12 cellular contexts compared by ENCODE assay signal in the genomic region with DNA sequence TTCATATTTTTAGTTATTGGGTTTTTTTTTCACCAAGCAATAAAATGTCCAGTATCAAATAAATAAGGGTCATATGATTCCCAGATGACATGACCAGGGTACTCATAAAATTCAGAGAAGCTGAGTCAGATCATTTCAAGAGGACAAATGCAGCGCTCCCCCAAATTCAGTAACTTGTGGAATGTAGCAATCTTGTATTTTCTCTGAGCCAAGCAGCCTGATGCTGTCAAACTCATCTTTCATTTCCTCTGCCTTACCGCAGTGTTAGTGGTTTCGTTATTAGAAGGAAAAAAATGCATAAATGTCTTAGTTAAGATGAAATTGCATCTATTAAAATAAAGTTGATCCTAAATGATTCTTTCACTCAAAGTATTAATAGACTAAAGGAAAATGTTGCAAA. TPM values are rescaled to one million over a fixed set of nuclear protein-coding genes. Genes with fewer than 3 reads are reported as not detected.
DNase-seq lines count a peak whose midpoint lies in the region; ATAC-seq and TF ChIP-seq lines count a peak whose summit lies in the region.
"Had no signal": no experiment of that assay in that cellular context is flagged by ENCODE, and none has a peak within 500 bp of the region (broad histone marks: within the 10 kb centered on the region; RNA-seq: fewer than 3 reads in every experiment).

No MANE protein-coding gene starts in this region.

- H3K4me1 Mint-ChIP-seq in CD4-positive, alpha-beta memory T cell: peaks cover 21 to 22% (median 22%) of the 10 kb centered on the region in 4 donors

- peaks cover 19% of the 10 kb centered on the region for H3K4me1 ChIP-seq in CD4-positive, alpha-beta memory T cell (ENCODE audit: insufficient read depth, low read length)
- peaks cover 4% of the 10 kb centered on the region for H3K4me1 ChIP-seq in Loucy (ENCODE audit: insufficient read depth, low read length, poor library complexity, severe bottlenecking)
- peaks cover 6% of the 10 kb centered on the region for H3K4me1 ChIP-seq in fibroblast of lung (ENCODE audit: control insufficient read depth, extremely low read depth, insufficient read depth, low read length)
- peaks cover 0 to 38% (median 3%) of the 10 kb centered on the region in 4 donors for H3K4me1 ChIP-seq in right lobe of liver

- H3K9ac ChIP-seq in Loucy (ENCODE audit: low read depth, low read length, poor library complexity, severe bottlenecking) (no peak overlapping the region), fibroblast of lung (ENCODE audit: insufficient read depth, low read length) (no peak overlapping the region)
- H3K9ac ChIP-seq: KMS-11 had no signal

- H3K36me3 Mint-ChIP-seq in CD4-positive, alpha-beta memory T cell: no peaks in the 10 kb centered on the region

- H3K27ac Mint-ChIP-seq in CD4-positive, alpha-beta memory T cell: peak overlapping the region in 2 of 7 donors; percentile 41 to 53

- POLR2A ChIA-PET in CD4-positive, alpha-beta memory T cell (lab: Charles Lee; ENCODE audit: partially characterized antibody): interaction anchor here (1.4 to 2.4 kb wide), 3 partner anchors 221 to 577 kb away, joined by 5 to 6 read pairs (median 6); no protein-coding TSS in a partner anchor

- H3K79me2 ChIP-seq in Loucy (ENCODE audit: insufficient read depth, low read length) (no peaks in the 10 kb centered on the region), fibroblast of lung (ENCODE audit: control insufficient read depth, insufficient read depth, low read length) (no peaks in the 10 kb centered on the region)

- DNase-seq in CD4-positive, alpha-beta memory T cell: peak in 3 of 5 donors; percentile 6 to 17 (median 10)
- DNase-seq in GM19240 (ENCODE audit: insufficient read length, low spot score): peak; percentile 10
- DNase-seq in fibroblast of lung (ENCODE audit: low read depth in 2 of 2): peak; percentile 39 to 85
- no peak for DNase-seq in NCI-H2029 (lab: John Stamatoyannopoulos, UW)
- no peak for DNase-seq in right lobe of liver
- no peak for DNase-seq in left colon
- DNase-seq in amygdala (lab: John Stamatoyannopoulos, UW): no peak
- DNase-seq: DMS153, dorsolateral prefrontal cortex, H7 had no signal

- no peaks in the 10 kb centered on the region for H3K27me3 Mint-ChIP-seq in CD4-positive, alpha-beta memory T cell

- no peaks in the 10 kb centered on the region for H3K9me3 ChIP-seq in CD4-positive, alpha-beta memory T cell (ENCODE audit: control insufficient read depth in 1 of 2, low read length in 2 of 2)
- H3K9me3 ChIP-seq in Loucy (ENCODE audit: insufficient read depth, low read depth, low read length) (no peaks in the 10 kb centered on the region), fibroblast of lung (ENCODE audit: control insufficient read depth, insufficient read depth, low read depth, low read length) (no peaks in the 10 kb centered on the region), right lobe of liver (no peaks in the 10 kb centered on the region)

- CTCF ChIA-PET in CD4-positive, alpha-beta memory T cell (lab: Charles Lee; ENCODE audit: partially characterized antibody): interaction anchor here (1.1 to 2.7 kb wide), 13 partner anchors 8 to 577 kb away, joined by 3 to 65 read pairs (median 6); no protein-coding TSS in a partner anchor

- H4K20me1 ChIP-seq in Loucy (ENCODE audit: insufficient read depth, low read length, poor library complexity, severe bottlenecking) (no peaks in the 10 kb centered on the region), fibroblast of lung (ENCODE audit: control insufficient read depth, extremely low read depth, insufficient read depth, low read length) (no peaks in the 10 kb centered on the region)

- no peaks in the 10 kb centered on the region for H3K9me2 ChIP-seq in Loucy (replicated peaks; ENCODE audit: low read depth, low read length)

- intact Hi-C loops in CD4-positive, alpha-beta memory T cell (cut with micrococcal nuclease): loop anchor here (10.0 kb wide), 1 partner anchor 218 kb away; a partner anchor contains a TSS
- intact Hi-C loops in right lobe of liver (cut with DNase I) (loop anchor here in 1 of 2 donors (10.0 kb wide), 1 partner anchor 578 kb away; no protein-coding TSS in a partner anchor), left colon (cut with DNase I, micrococcal nuclease) (loop anchor here in 1 of 2 donors (5.0 kb wide), 3 partner anchors 80 to 645 kb away; no protein-coding TSS in a partner anchor)

- H3K9me3 Mint-ChIP-seq in CD4-positive, alpha-beta memory T cell: no peaks in the 10 kb centered on the region

- WGBS in right lobe of liver (ENCODE audit: insufficient coverage, low coverage, low lambda C conversion rate, missing lambda C conversion rate): 47% methylated on average over 3 of the region's 3 CpGs

- H3K27me3 ChIP-seq in CD4-positive, alpha-beta memory T cell (ENCODE audit: insufficient read depth, low read length): no peaks in the 10 kb centered on the region
- no peaks in the 10 kb centered on the region for H3K27me3 ChIP-seq in Loucy (ENCODE audit: insufficient read depth, low read length, poor library complexity, severe bottlenecking)
- H3K27me3 ChIP-seq in fibroblast of lung (ENCODE audit: control insufficient read depth, insufficient read depth, low read length): no peaks in the 10 kb centered on the region
- no peaks in the 10 kb centered on the region for H3K27me3 ChIP-seq in right lobe of liver
- H3K27me3 ChIP-seq: dorsolateral prefrontal cortex had no signal

- no peak for TF ChIP-seq POLR2A in right lobe of liver (IDR thresholded peaks at IDR 0.05)

- H3K4me3 ChIP-seq in CD4-positive, alpha-beta memory T cell (ENCODE audit: low read length in 2 of 2): no peak overlapping the region
- no peak overlapping the region for H3K4me3 ChIP-seq in Loucy (ENCODE audit: low read length, poor library complexity, severe bottlenecking)
- no peak overlapping the region for H3K4me3 ChIP-seq in fibroblast of lung (replicated peaks in 1 of 4; ENCODE audit: control extremely low read depth in 1 of 4, insufficient read depth in 1 of 4, low read depth in 3 of 4, low read length in 4 of 4)
- H3K4me3 ChIP-seq in right lobe of liver: no peak overlapping the region
- H3K4me3 ChIP-seq: dorsolateral prefrontal cortex had no signal

- ATAC-seq in right lobe of liver: no peak
- no peak for ATAC-seq in left colon

- TF ChIP-seq CTCF in Loucy (conservative IDR thresholded peaks at IDR 0.05; ENCODE audit: low read length) (no peak), fibroblast of lung (conservative IDR thresholded peaks at IDR 0.05 in 1 of 2, IDR thresholded peaks at IDR 0.05 in 1 of 2; ENCODE audit: low read depth in 1 of 2, low read length in 2 of 2) (no peak), right lobe of liver (IDR thresholded peaks at IDR 0.05) (no peak)

- H3K4me2 ChIP-seq in Loucy (ENCODE audit: low read depth, low read length, poor library complexity, severe bottlenecking) (peak overlapping the region; percentile 7), fibroblast of lung (ENCODE audit: extremely low read depth, insufficient read depth, low read length) (peak overlapping the region; percentile 65)
- H3K4me2 ChIP-seq: KMS-11 had no signal

- H3K36me3 ChIP-seq in CD4-positive, alpha-beta memory T cell (ENCODE audit: insufficient read depth, low read length): no peaks in the 10 kb centered on the region
- no peaks in the 10 kb centered on the region for H3K36me3 ChIP-seq in Loucy (ENCODE audit: insufficient read depth, low read length)
- H3K36me3 ChIP-seq in fibroblast of lung (ENCODE audit: control insufficient read depth, insufficient read depth, low read length): no peaks in the 10 kb centered on the region
- H3K36me3 ChIP-seq in right lobe of liver: no peaks in the 10 kb centered on the region

- peak overlapping the region; percentile 26 to 67 (median 52) for H3K4me3 Mint-ChIP-seq in CD4-positive, alpha-beta memory T cell

- no peak overlapping the region for H3K27ac ChIP-seq in CD4-positive, alpha-beta memory T cell (ENCODE audit: low read depth, low read length)
- H3K27ac ChIP-seq in fibroblast of lung (ENCODE audit: insufficient read depth, low read length) (no peak overlapping the region), right lobe of liver (no peak overlapping the region)
- H3K27ac ChIP-seq: KMS-11 had no signal

- H3F3A ChIP-seq in Loucy (ENCODE audit: low read depth): no peaks in the 10 kb centered on the region

- no peak overlapping the region for H2AFZ ChIP-seq in Loucy (ENCODE audit: low read length)
- no peak overlapping the region for H2AFZ ChIP-seq in fibroblast of lung (ENCODE audit: low read length)

RNA-seq across cellular contexts. Expression of a gene that starts 57.8 kb away (rescaled TPM):
- under 1 TPM; 0.15 to 0.28 TPM for total RNA-seq in CD4-positive, alpha-beta memory T cell
- polyA plus RNA-seq in CD4-positive, alpha-beta memory T cell: not detected
- total RNA-seq in fibroblast of lung (0.17 and 0.26 TPM in 2 replicates), right lobe of liver (1 to 10 TPM in 3 of 6 experiments, under 1 TPM in 3; 0.18 to 6.8 (median 1.4) TPM), left colon (10 to 100 TPM; 16.8 to 24.8 TPM)
- polyA plus RNA-seq in fibroblast of lung: 2.7 and 10.1 TPM in 2 replicates
- 1.4 and 5.4 TPM in 2 replicates for polyA plus RNA-seq in fibroblast of lung (2012)
- 1.4 and 2.4 TPM in 2 replicates for polyA minus RNA-seq in fibroblast of lung (ENCODE audit: low replicate concordance)

Comparison
In these comparisons a context has a peak if more than half of its experiments do, and no peak if none do; other contexts are left out.
1. DNase-seq: peak in CD4-positive, alpha-beta memory T cell (3 of 5), GM19240 (single experiment) and fibroblast of lung (2 of 2); none in NCI-H2029 (single experiment), right lobe of liver (0 of 3), left colon (0 of 2) and amygdala (0 of 56).